ENCODE assay signal across 8 cellular contexts in the genomic region with DNA sequence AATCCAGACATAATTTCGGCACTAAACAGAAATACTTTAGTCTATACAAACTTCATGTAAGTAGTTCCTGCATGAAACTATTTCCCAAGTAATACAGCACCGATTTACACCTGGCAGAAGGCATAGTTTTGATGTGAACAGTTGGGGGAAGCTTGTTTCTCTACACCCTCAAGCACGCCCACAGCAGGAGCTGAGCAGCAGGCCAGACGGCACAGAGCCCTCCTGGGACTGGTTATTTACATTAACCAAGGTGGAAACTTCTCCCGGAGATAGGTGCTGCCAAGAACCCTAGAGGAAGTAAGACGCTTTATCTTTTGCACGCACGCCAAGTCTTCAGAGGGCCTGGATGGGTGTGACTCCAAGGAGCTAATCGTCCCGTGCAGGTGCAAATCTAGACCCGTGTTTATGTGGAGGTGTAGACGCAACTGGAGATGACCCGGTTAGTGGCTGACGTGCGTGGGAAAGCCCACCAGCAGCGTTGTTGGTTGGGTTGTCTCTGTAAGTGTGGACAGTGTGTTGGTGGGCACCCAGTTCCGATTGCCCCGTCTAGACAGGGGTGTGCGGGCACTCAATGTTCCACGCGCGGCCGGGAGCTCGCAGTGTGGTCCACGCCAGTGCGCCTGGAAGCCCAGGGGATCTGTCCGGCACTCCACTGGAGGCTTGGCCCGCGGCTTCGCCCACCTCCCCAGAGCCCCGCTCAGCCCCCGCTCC. TPM values are rescaled to one million over a fixed set of nuclear protein-coding genes. Genes with fewer than 3 reads are reported as not detected.
DNase-seq lines count a peak whose midpoint lies in the region; ATAC-seq and TF ChIP-seq lines count a peak whose summit lies in the region.

No MANE protein-coding gene starts in this region.

- TF ChIP-seq CTCF in dorsolateral prefrontal cortex (IDR thresholded peaks at IDR 0.05 in 54 of 56, conservative IDR thresholded peaks at IDR 0.05 in 2 of 56; ENCODE audit: low read depth in 1 of 56, partially characterized antibody in 56 of 56): no peak

- intact Hi-C loops in dorsolateral prefrontal cortex (cut with DNase I): loop anchor here (1.0 to 10.0 kb wide), 6 partner anchors 53 to 164 kb away; a partner anchor contains a TSS

- peak; percentile 55 for DNase-seq in SIG-M5 treated with dmso at 0.1 percent for 504 hours (lab: John Stamatoyannopoulos, UW; ENCODE audit: unreplicated experiment)
- DNase-seq in SIG-M5 (lab: John Stamatoyannopoulos, UW): no peak
- peak; percentile 47 for DNase-seq in NCI-H345 treated with DMSO at 0.1 percent for 48 hours (lab: John Stamatoyannopoulos, UW; ENCODE audit: unreplicated experiment)
- peak; percentile 34 to 50 for DNase-seq in activated CD4-positive, alpha-beta T cell treated with anti-CD3 and anti-CD28 coated beads, Interleukin-2, amount 50 U/mL, for 48 hours
- peak in 8 of 10 donors; percentile 21 to 54 (median 34) for DNase-seq in dorsolateral prefrontal cortex
- DNase-seq in medulla oblongata (ENCODE audit: extremely low spot score): peak; percentile 52
- peak; percentile 33 to 34 for DNase-seq in stimulated activated CD8-positive, alpha-beta memory T cell treated with anti-CD3 and anti-CD28 coated beads, Interleukin-15, amount 100 ng/mL, for 4 hours (ENCODE audit: low read depth in 2 of 2)

- H3K27ac ChIP-seq in dorsolateral prefrontal cortex: peak overlapping the region; percentile 42 to 100 (median 97)

- H3K27me3 ChIP-seq in dorsolateral prefrontal cortex: no peaks in the 10 kb centered on the region

- peak overlapping the region; percentile 49 to 100 (median 93) for H3K4me3 ChIP-seq in dorsolateral prefrontal cortex

- ATAC-seq in HG03045 (IDR thresholded peaks at IDR 0.05; ENCODE audit: unreplicated experiment): peak; percentile 43

RNA-seq across cellular contexts. Expression of a gene that starts 0.8 kb away (rescaled TPM):
- total RNA-seq in dorsolateral prefrontal cortex: 100 to 1,000 TPM in 2 of 120 experiments, 10 to 100 TPM in 118; 20.9 to 141 (median 42.8) TPM

RNA-seq across cellular contexts. Expression of a gene that starts 53.9 kb away (rescaled TPM):
- total RNA-seq in dorsolateral prefrontal cortex: 10 to 100 TPM; 11.0 to 24.2 (median 17.7) TPM

RNA-seq across cellular contexts. Expression of a gene that starts 55.8 kb away (rescaled TPM):
- 10 to 100 TPM in 105 of 120 experiments, 1 to 10 TPM in 15; 7.5 to 25.1 (median 12.6) TPM for total RNA-seq in dorsolateral prefrontal cortex
